27 cellular contexts compared by ENCODE assay signal in the genomic region with DNA sequence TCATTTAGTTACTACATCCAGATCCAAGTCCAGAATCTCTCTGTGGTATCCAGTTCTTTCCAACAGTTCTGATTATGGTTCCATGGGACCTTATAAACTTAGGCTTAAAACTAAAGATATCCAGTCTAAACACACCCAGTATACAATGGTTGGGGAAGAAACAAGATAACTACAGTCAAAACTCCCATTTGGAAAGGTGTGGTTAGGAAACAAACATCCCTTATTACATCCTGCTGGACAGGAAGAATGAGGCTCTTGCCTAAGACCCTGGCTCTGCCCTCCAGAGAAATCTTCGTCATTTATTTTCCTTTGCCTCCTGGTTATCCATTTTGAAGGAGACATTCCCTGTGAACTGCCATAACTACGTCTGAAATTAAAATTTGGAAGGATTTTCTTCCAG.
"Had no signal": no experiment of that assay in that cellular context is flagged by ENCODE, and none has a peak within 500 bp of the region (broad histone marks: within the 10 kb centered on the region; RNA-seq: fewer than 3 reads in every experiment).

No MANE protein-coding gene starts in this region.

- H3K27me3 ChIP-seq: stomach, suprapubic skin, testis, thyroid gland, tibial artery, tibial nerve, transverse colon, upper lobe of left lung, upper lobe of right lung, uterus, vagina had no signal

- H3K27ac ChIP-seq: stomach, suprapubic skin, testis, thoracic aorta, thyroid gland, tibial artery, tibial nerve, transverse colon, upper lobe of left lung, upper lobe of right lung, uterus, vagina had no signal

- H3K9me3 ChIP-seq: suprapubic skin, testis, thoracic aorta, thyroid gland, transverse colon, upper lobe of left lung, upper lobe of right lung, uterus, vagina had no signal

- H3K4me1 ChIP-seq: stomach, testis, thyroid gland, tibial artery, tibial nerve, upper lobe of right lung, uterus, vagina had no signal

- DNase-seq: stimulated activated CD4-positive, alpha-beta T cell treated with anti-CD3 and anti-CD28 coated beads, Interleukin-2, amount 100 ng/mL, for 48 hours; stimulated activated CD4-positive, alpha-beta T cell treated with anti-CD3 and anti-CD28 coated beads, Interleukin-4, amount 100 ng/mL, for 1 hour; stimulated activated CD4-positive, alpha-beta T cell treated with anti-CD3 and anti-CD28 coated beads, Interleukin-4, amount 100 ng/mL, for 24 hours; stimulated activated CD4-positive, alpha-beta T cell treated with anti-CD3 and anti-CD28 coated beads, Interleukin-4, amount 100 ng/mL, for 4 hours; stimulated activated CD8-positive, alpha-beta memory T cell treated with anti-CD3 and anti-CD28 coated beads, Interleukin-4, amount 100 ng/mL, for 48 hours; stimulated activated naive B cell treated with anti-CD40 and anti-IgM and Interleukin-4, amounts not matched to agents 10 μg/mL and 1 μg/mL and 100 μg/mL, for 72 hours; stimulated activated naive CD4-positive, alpha-beta T cell; stimulated activated naive CD4-positive, alpha-beta T cell treated with Interleukin-2 at 50 U/mL for 16 hours; stimulated activated naive CD8-positive, alpha-beta T cell treated with anti-CD3 and anti-CD28 coated beads, Interleukin-15, amount 100 ng/mL, for 72 hours; stimulated activated naive CD8-positive, alpha-beta T cell treated with anti-CD3 and anti-CD28 coated beads, Interleukin-15, Interleukin-2, amounts not matched to agents 100 U/mL and 50 U/mL, for 24 hours; stomach; substantia nigra; testis; thyroid gland; tibial artery; transverse colon; trophoblast cell; upper lobe of left lung; upper lobe of right lung; uterus had no signal

- H3K36me3 ChIP-seq: stomach, suprapubic skin, thoracic aorta, thyroid gland, tibial artery, tibial nerve, transverse colon, upper lobe of left lung, upper lobe of right lung, uterus, vagina had no signal

- FAIRE-seq: urothelium cell line had no signal

- ATAC-seq: stimulated activated effector memory CD8-positive, alpha-beta T cell treated with anti-CD3 and anti-CD28 coated beads, Interleukin-12 subunit alpha, Interleukin-12 subunit beta, amount 100 ng/mL, for 72 hours; stimulated activated memory B cell treated with anti-CD40 and anti-IgM and Interleukin-4, amounts not matched to agents 10 μg/mL and 1 μg/mL and 100 μg/mL, for 72 hours; stimulated activated naive B cell treated with anti-CD40 and anti-IgM and Interleukin-4, amounts not matched to agents 10 μg/mL and 1 μg/mL and 100 μg/mL, for 72 hours; stimulated activated naive CD8-positive, alpha-beta T cell treated with anti-CD3 and anti-CD28 coated beads, Interleukin-15, amount 100 ng/mL, for 72 hours; stimulated activated naive CD8-positive, alpha-beta T cell treated with anti-CD3 and anti-CD28 coated beads, Interleukin-15, Interleukin-2, amounts not matched to agents 100 U/mL and 50 U/mL, for 24 hours; upper lobe of right lung had no signal

- H3K4me3 ChIP-seq: stomach, suprapubic skin, testis, thoracic aorta, thyroid gland, tibial artery, tibial nerve, transverse colon, upper lobe of left lung, upper lobe of right lung, uterus, vagina had no signal
